ENCODE assay signal across 24 cellular contexts in genomic region chr11:4154503-4154902, GRCh38.
"Had no signal": no experiment of that assay in that cellular context is flagged by ENCODE, and none has a peak within 500 bp of the region (broad histone marks: within the 10 kb centered on the region; RNA-seq: fewer than 3 reads in every experiment).

No MANE protein-coding gene starts in this region.

- H3K27me3 ChIP-seq: pancreas, tibial nerve, uterus had no signal

- H3K9me3 Mint-ChIP-seq: natural killer cell treated with Interleukin-12 subunit alpha and Interleukin-12 subunit beta and Interleukin-15 and Interleukin-18, amount 100 ng/mL, for 72 hours; stimulated activated effector memory CD8-positive, alpha-beta T cell treated with anti-CD3 and anti-CD28 coated beads, Interleukin-12 subunit alpha, Interleukin-12 subunit beta, amount 100 ng/mL, for 72 hours; stimulated activated naive CD8-positive, alpha-beta T cell treated with anti-CD3 and anti-CD28 coated beads, Interleukin-15, amount 100 ng/mL, for 72 hours; type B pancreatic cell had no signal

- FAIRE-seq: kidney, pancreas had no signal

- H3K4me1 ChIP-seq: left ventricle myocardium inferior, pancreas, prostate gland, tibial nerve, uterus had no signal

- H3K4me3 Mint-ChIP-seq: naive thymus-derived CD4-positive, alpha-beta T cell; natural killer cell treated with Interleukin-12 subunit alpha and Interleukin-12 subunit beta and Interleukin-15 and Interleukin-18, amount 100 ng/mL, for 72 hours; stimulated activated effector memory CD8-positive, alpha-beta T cell treated with anti-CD3 and anti-CD28 coated beads, Interleukin-12 subunit alpha, Interleukin-12 subunit beta, amount 100 ng/mL, for 72 hours; stimulated activated naive CD8-positive, alpha-beta T cell treated with anti-CD3 and anti-CD28 coated beads, Interleukin-15, amount 100 ng/mL, for 72 hours; type B pancreatic cell had no signal

- H3K27ac ChIP-seq: left ventricle myocardium inferior, pancreas, prostate gland, skin epidermis, tibial nerve, uterus had no signal

- DNase-seq: hippocampal formation; kidney; left colon; left ventricle myocardium inferior; midbrain; mucosa of descending colon; naive thymus-derived CD4-positive, alpha-beta T cell; nucleus accumbens; pancreas; posterior cingulate gyrus; retina; right cardiac atrium; stimulated activated CD4-positive, alpha-beta T cell treated with anti-CD3 and anti-CD28 coated beads, Interleukin-4, amount 100 ng/mL, for 24 hours; stimulated activated naive CD4-positive, alpha-beta T cell treated with Interleukin-2 at 50 U/mL for 16 hours; stimulated activated naive CD8-positive, alpha-beta T cell treated with anti-CD3 and anti-CD28 coated beads, Interleukin-15, amount 100 ng/mL, for 72 hours; substantia nigra; uterus had no signal

- H3K4me1 Mint-ChIP-seq: naive thymus-derived CD4-positive, alpha-beta T cell; stimulated activated effector memory CD8-positive, alpha-beta T cell treated with anti-CD3 and anti-CD28 coated beads, Interleukin-12 subunit alpha, Interleukin-12 subunit beta, amount 100 ng/mL, for 72 hours; stimulated activated naive CD8-positive, alpha-beta T cell treated with anti-CD3 and anti-CD28 coated beads, Interleukin-15, amount 100 ng/mL, for 72 hours had no signal

- H3K36me3 ChIP-seq: left ventricle myocardium inferior, pancreas, prostate gland, tibial nerve, uterus had no signal

- H3K9me3 ChIP-seq: left ventricle myocardium inferior, mucosa of descending colon, pancreas, prostate gland, tibial nerve, uterus had no signal

- H3K4me3 ChIP-seq: left ventricle myocardium inferior, lung, mucosa of descending colon, pancreas, prostate gland, skin epidermis, tibial nerve, uterus had no signal

- H3K36me3 Mint-ChIP-seq: natural killer cell treated with Interleukin-12 subunit alpha and Interleukin-12 subunit beta and Interleukin-15 and Interleukin-18, amount 100 ng/mL, for 72 hours; stimulated activated effector memory CD8-positive, alpha-beta T cell treated with anti-CD3 and anti-CD28 coated beads, Interleukin-12 subunit alpha, Interleukin-12 subunit beta, amount 100 ng/mL, for 72 hours; type B pancreatic cell had no signal

- H3K27ac Mint-ChIP-seq: naive thymus-derived CD4-positive, alpha-beta T cell; natural killer cell treated with Interleukin-12 subunit alpha and Interleukin-12 subunit beta and Interleukin-15 and Interleukin-18, amount 100 ng/mL, for 72 hours; stimulated activated effector memory CD8-positive, alpha-beta T cell treated with anti-CD3 and anti-CD28 coated beads, Interleukin-12 subunit alpha, Interleukin-12 subunit beta, amount 100 ng/mL, for 72 hours; stimulated activated naive CD8-positive, alpha-beta T cell treated with anti-CD3 and anti-CD28 coated beads, Interleukin-15, amount 100 ng/mL, for 72 hours; type B pancreatic cell had no signal

- H3K27me3 Mint-ChIP-seq: stimulated activated naive CD8-positive, alpha-beta T cell treated with anti-CD3 and anti-CD28 coated beads, Interleukin-15, amount 100 ng/mL, for 72 hours; type B pancreatic cell had no signal
